Comparison of ENCODE assay signal across 8 cellular contexts in genomic region chr11:17276236-17277023, GRCh38. TPM values are rescaled to one million over a fixed set of nuclear protein-coding genes. Genes with fewer than 3 reads are reported as not detected.
DNase-seq lines count a peak whose midpoint lies in the region; ATAC-seq lines count a peak whose summit lies in the region.

TSS of gene NUCB2 (plus strand) at chr11:17276739. CDS start at chr11:17295324, 18,585 bp downstream.

- H3K4me2 ChIP-seq in BLaER1, result peak within 1 kb of the TSS; percentile 89

- peak within 1 kb of the TSS; percentile 85 for H3K4me3 Mint-ChIP-seq in activated CD4-positive, alpha-beta T cell treated with anti-CD3 and anti-CD28 coated beads, Interleukin-2, amount 10 ng/mL, durations not matched to agents 7 days and 5 days

- peaks cover 54% of the 10 kb centered on the region for H3K4me1 Mint-ChIP-seq in activated CD4-positive, alpha-beta T cell treated with anti-CD3 and anti-CD28 coated beads, Interleukin-2, amount 10 ng/mL, durations not matched to agents 7 days and 5 days

- peaks cover 11% of the 10 kb centered on the region for H3K36me3 ChIP-seq in BLaER1

- H3K36me3 Mint-ChIP-seq in activated CD4-positive, alpha-beta T cell treated with anti-CD3 and anti-CD28 coated beads, Interleukin-2, amount 10 ng/mL, durations not matched to agents 7 days and 5 days (ENCODE audit: low read depth), result peaks cover 15% of the 10 kb centered on the region

- H3K27ac Mint-ChIP-seq in activated CD4-positive, alpha-beta T cell treated with anti-CD3 and anti-CD28 coated beads, Interleukin-2, amount 10 ng/mL, durations not matched to agents 7 days and 5 days, result peak within 1 kb of the TSS; percentile 91

- peaks cover 54% of the 10 kb centered on the region for H3K4me1 ChIP-seq in BLaER1

- ATAC-seq in GM19328 (IDR thresholded peaks at IDR 0.05; ENCODE audit: unreplicated experiment), result peak; percentile 98
- peak; percentile 97 for ATAC-seq in HG03520 (IDR thresholded peaks at IDR 0.05; ENCODE audit: unreplicated experiment)
- ATAC-seq in left colon, result peak; percentile 96

- H3K27ac ChIP-seq in BLaER1, result peak within 1 kb of the TSS; percentile 93

- DNase-seq in NCI-H69 (lab: John Stamatoyannopoulos, UW), result peak; percentile 99
- peak; percentile 97 for DNase-seq in activated CD4-positive, alpha-beta T cell treated with anti-CD3 and anti-CD28 coated beads, Interleukin-2, amount 10 ng/mL, durations not matched to agents 7 days and 5 days
- peak; percentile 49 for DNase-seq in cortex of kidney (lab: John Stamatoyannopoulos, UW)
- DNase-seq in left colon, result peak; percentile 97
- peak; percentile 95 for DNase-seq in stimulated activated CD4-positive, alpha-beta T cell treated with anti-CD3 and anti-CD28 coated beads, Interleukin-1b, Interleukin-23, amount 100 ng/mL, for 48 hours

- H4K20me1 ChIP-seq in BLaER1, result no peaks in the 10 kb centered on the region

- H3K27me3 ChIP-seq in BLaER1, result no peaks in the 10 kb centered on the region

- peak within 1 kb of the TSS; percentile 79 for H3K4me3 ChIP-seq in BLaER1

- intact Hi-C loops in left colon (cut with DNase I, micrococcal nuclease), result no loop called here

- peaks cover 8% of the 10 kb centered on the region for H3K27me3 Mint-ChIP-seq in activated CD4-positive, alpha-beta T cell treated with anti-CD3 and anti-CD28 coated beads, Interleukin-2, amount 10 ng/mL, durations not matched to agents 7 days and 5 days

- no peaks in the 10 kb centered on the region for H3K9me3 Mint-ChIP-seq in activated CD4-positive, alpha-beta T cell treated with anti-CD3 and anti-CD28 coated beads, Interleukin-2, amount 10 ng/mL, durations not matched to agents 7 days and 5 days

- CTCF ChIA-PET in activated CD4-positive, alpha-beta T cell treated with anti-CD3 and anti-CD28 coated beads, Interleukin-2, amount 10 ng/mL, durations not matched to agents 7 days and 5 days (lab: Charles Lee), result interaction anchor here (0.6 to 1.1 kb wide), 4 partner anchors 12 to 46 kb away, joined by 3 to 4 read pairs (median 3); no protein-coding TSS in a partner anchor

- POLR2A ChIA-PET in activated CD4-positive, alpha-beta T cell treated with anti-CD3 and anti-CD28 coated beads, Interleukin-2, amount 10 ng/mL, durations not matched to agents 7 days and 5 days (lab: Charles Lee), result no interaction called here

- no peaks in the 10 kb centered on the region for H3K9me3 ChIP-seq in BLaER1

- H3K9ac ChIP-seq in BLaER1, result peak within 1 kb of the TSS; percentile 89

RNA-seq across cellular contexts. Expression of gene NUCB2, which starts in this region (rescaled TPM):
- total RNA-seq in activated CD4-positive, alpha-beta T cell treated with anti-CD3 and anti-CD28 coated beads, Interleukin-2, amount 10 ng/mL, durations not matched to agents 7 days and 5 days, result 100 to 1,000 TPM; 161 to 180 TPM
- total RNA-seq in left colon, result 10 to 100 TPM; 46.6 to 53.6 TPM

Comparison
In these comparisons a context has a peak if more than half of its experiments do, and no peak if none do; other contexts are left out.
1. Peak in every context shown above with its lines: DNase-seq, ATAC-seq, H3K4me3 ChIP-seq and H3K27ac ChIP-seq.
2. DNase-seq: peak in every context shown above with its lines; median percentile 99 in NCI-H69; 97 in activated CD4-positive, alpha-beta T cell treated with anti-CD3 and anti-CD28 coated beads, Interleukin-2, amount 10 ng/mL, durations not matched to agents 7 days and 5 days; 97 in left colon; 95 in stimulated activated CD4-positive, alpha-beta T cell treated with anti-CD3 and anti-CD28 coated beads, Interleukin-1b, Interleukin-23, amount 100 ng/mL, for 48 hours; 49 in cortex of kidney.